Comparison of ENCODE assay signal across 23 cellular contexts in the genomic region with DNA sequence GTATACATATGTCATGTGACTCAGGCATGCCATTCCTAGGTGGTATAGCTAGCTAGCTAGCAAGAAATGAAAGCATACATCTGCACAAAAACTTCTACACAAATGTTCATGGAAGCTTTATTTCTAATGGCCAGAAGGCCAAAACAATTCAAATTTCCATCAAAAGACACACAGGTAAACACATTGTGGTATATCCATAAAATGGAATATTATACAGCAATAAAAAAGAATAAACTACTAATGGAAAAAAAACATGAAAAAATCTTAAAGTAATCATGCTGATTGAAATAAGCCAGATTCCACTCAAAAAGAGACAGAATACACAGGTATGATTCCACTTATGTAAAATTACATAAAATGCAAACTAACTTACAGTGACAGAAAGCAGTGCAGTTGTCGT.
"Had no signal": no experiment of that assay in that cellular context is flagged by ENCODE, and none has a peak within 500 bp of the region (broad histone marks: within the 10 kb centered on the region; RNA-seq: fewer than 3 reads in every experiment).

No MANE protein-coding gene starts in this region.

- H3K4me3 Mint-ChIP-seq: IgD-negative memory B cell had no signal

- H3K27me3 Mint-ChIP-seq: IgD-negative memory B cell had no signal

- H3K36me3 ChIP-seq: SJSA1 had no signal

- H3K27me3 ChIP-seq: SJSA1 had no signal

- H3K27ac Mint-ChIP-seq: IgD-negative memory B cell had no signal

- H3K27ac ChIP-seq: HL-60, SJSA1, SK-N-MC had no signal

- H3K9me3 ChIP-seq: SJSA1 had no signal

- DNase-seq: KBM-7, MV-4-11, NCI-H1048, NCI-H1105, NCI-H1417, NCI-H1436 treated with DMSO at 0.1 percent for 48 hours, NCI-H1694, NCI-H187 treated with DMSO at 0.1 percent for 48 hours, NCI-H2029 treated with DMSO at 0.1 percent for 48 hours, NCI-H2171 treated with DMSO at 0.1 percent for 48 hours, NCI-H2227 treated with DMSO at 0.1 percent for 48 hours, NCI-H524 treated with DMSO at 0.1 percent for 48 hours, NCI-H69, NCI-H774, Right ventricle myocardium superior, RPMI8226, SIG-M5, T-helper 1 cell had no signal

- H3K4me3 ChIP-seq: SJSA1, SK-N-MC had no signal

- H3K36me3 Mint-ChIP-seq: IgD-negative memory B cell had no signal

- FAIRE-seq: HTR-8/SVneo had no signal
